In the genomic region with DNA sequence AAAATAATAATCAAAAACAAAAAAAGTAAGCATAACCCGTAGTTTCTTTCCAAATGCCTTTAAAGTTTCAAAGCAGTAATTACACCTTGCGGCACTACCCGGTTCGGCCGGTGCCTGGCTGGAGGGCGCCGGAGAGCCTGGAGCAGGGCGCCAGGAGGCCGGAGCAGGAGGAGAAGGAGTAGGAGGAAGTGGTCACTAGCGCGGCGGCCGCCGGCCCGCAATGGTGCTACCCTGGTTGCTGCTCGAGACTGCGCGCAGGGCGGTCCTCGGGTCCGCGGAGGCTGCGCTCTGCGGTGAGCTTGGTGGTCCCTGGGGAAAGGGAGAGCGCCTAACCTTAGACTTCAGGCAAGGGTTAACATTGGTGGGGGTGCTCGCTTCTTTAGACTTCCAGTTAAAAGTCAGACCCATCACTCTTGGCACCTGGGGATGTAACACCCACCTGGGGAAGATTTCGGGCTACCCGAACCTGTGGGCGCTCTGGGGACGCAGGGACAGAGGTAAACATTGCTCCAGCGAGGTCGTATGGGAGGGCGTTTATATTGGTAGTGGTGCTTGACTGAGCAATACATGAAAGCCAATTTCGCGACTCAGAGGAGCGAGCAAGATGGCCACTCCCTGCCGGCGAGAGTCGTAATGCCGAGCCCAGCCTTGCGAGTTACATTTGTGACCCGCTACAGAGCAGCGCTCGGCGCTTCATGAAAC, we compare ENCODE assay signal across 8 cellular contexts. TPM values are rescaled to one million over a fixed set of nuclear protein-coding genes. Genes with fewer than 3 reads are reported as not detected.
A peak's percentile ranks its signal among the peaks of the same experiment; 100 is the strongest.
DNase-seq lines count a peak whose midpoint lies in the region; ATAC-seq, FAIRE-seq and TF ChIP-seq lines count a peak whose summit lies in the region.

No MANE protein-coding gene starts in this region.

- peak overlapping the region; percentile 65 for H3K4me3 ChIP-seq in SU-DHL-6 (ENCODE audit: insufficient read depth, low read length, poor library complexity, severe bottlenecking)
- peak overlapping the region; percentile 73 for H3K4me3 ChIP-seq in parathyroid adenoma (ENCODE audit: low read depth, low read length)
- H3K4me3 ChIP-seq in upper lobe of left lung, result peak overlapping the region; percentile 73 to 84 (median 78)

- H3K4me2 ChIP-seq in SU-DHL-6 (ENCODE audit: low read depth, low read length, poor library complexity, severe bottlenecking) (peak overlapping the region; percentile 57), parathyroid adenoma (ENCODE audit: low read length) (peak overlapping the region; percentile 70)

- H3K9ac ChIP-seq in SU-DHL-6 (ENCODE audit: low read length) (peak overlapping the region; percentile 60), parathyroid adenoma (peak overlapping the region; percentile 28)

- peak overlapping the region; percentile 96 for H2AFZ ChIP-seq in SU-DHL-6 (ENCODE audit: low read depth, low read length, severe bottlenecking)
- peak overlapping the region; percentile 94 for H2AFZ ChIP-seq in parathyroid adenoma

- intact Hi-C loops in Right ventricle myocardium inferior (cut with DNase I), result no loop called here

- H3K27ac ChIP-seq in SU-DHL-6 (ENCODE audit: low read depth, low read length), result peak overlapping the region; percentile 8; the same call in 1 of the 2 replicates
- peak overlapping the region; percentile 85 for H3K27ac ChIP-seq in parathyroid adenoma
- H3K27ac ChIP-seq in upper lobe of left lung, result peak overlapping the region; percentile 83 to 97 (median 92)

- peak; percentile 91 for FAIRE-seq in GM12891 (lab: Jason Lieb, UNC)

- H3K27me3 ChIP-seq in SU-DHL-6 (ENCODE audit: low read length), result no peaks in the 10 kb centered on the region
- H3K27me3 ChIP-seq in parathyroid adenoma (ENCODE audit: control insufficient read depth, insufficient read depth, low read length), result no peaks in the 10 kb centered on the region
- no peaks in the 10 kb centered on the region for H3K27me3 ChIP-seq in upper lobe of left lung

- H3K9me2 ChIP-seq in SU-DHL-6 (replicated peaks; ENCODE audit: insufficient read depth, low read length), result no peaks in the 10 kb centered on the region

- H3K79me2 ChIP-seq in SU-DHL-6 (ENCODE audit: insufficient read depth, low read length) (no peaks in the 10 kb centered on the region), parathyroid adenoma (no peaks in the 10 kb centered on the region)

- no peaks in the 10 kb centered on the region for H3K9me3 ChIP-seq in SU-DHL-6 (ENCODE audit: insufficient read depth, low read length)
- no peaks in the 10 kb centered on the region for H3K9me3 ChIP-seq in parathyroid adenoma (ENCODE audit: control insufficient read depth, low read length)
- H3K9me3 ChIP-seq in upper lobe of left lung, result no peaks in the 10 kb centered on the region

- WGBS in upper lobe of left lung, 2 donors, result 0 to 1% methylated on average over 41 to 45 of the region's 45 CpGs

- peak; percentile 60 for DNase-seq in GM12891 (ENCODE audit: insufficient read length, low spot score)
- DNase-seq in NCI-H128 (lab: John Stamatoyannopoulos, UW; ENCODE audit: unreplicated experiment), result peak; percentile 26
- peak; percentile 32 for DNase-seq in activated naive CD8-positive, alpha-beta T cell treated with anti-CD3 and anti-CD28 coated beads, Interleukin-2, amount 50 U/mL, for 16 hours (ENCODE audit: low read depth, low spot score)
- DNase-seq in Right ventricle myocardium inferior (ENCODE audit: missing footprints), result peak; percentile 95
- peak; percentile 94 to 96 for DNase-seq in upper lobe of left lung

- peaks cover 26% of the 10 kb centered on the region for H3F3A ChIP-seq in SU-DHL-6 (ENCODE audit: insufficient read depth)

- peak; percentile 98 for ATAC-seq in HG02759 (IDR thresholded peaks at IDR 0.05; ENCODE audit: unreplicated experiment)
- peak; percentile 98 for ATAC-seq in Right ventricle myocardium inferior
- ATAC-seq in upper lobe of left lung (ENCODE audit: low FRiP score in 2 of 2), result peak; percentile 98 to 99

- TF ChIP-seq POLR2A in GM12891 (IDR thresholded peaks at IDR 0.05; ENCODE audit: low read depth, low read length), result peak; percentile 66; the same call in 1 of the 2 replicates
- peak in 3 of 4 donors; percentile 83 to 87 (median 83) for TF ChIP-seq POLR2A in upper lobe of left lung (IDR thresholded peaks at IDR 0.05)

- TF ChIP-seq EP300 in upper lobe of left lung (IDR thresholded peaks at IDR 0.05), result no peak

- H4K20me1 ChIP-seq in SU-DHL-6 (ENCODE audit: low read depth, low read length), result no peaks in the 10 kb centered on the region; the same call in 1 of the 2 replicates

- H3K4me1 ChIP-seq in parathyroid adenoma (peaks cover 8% of the 10 kb centered on the region), upper lobe of left lung (peaks cover 4 to 21% (median 10%) of the 10 kb centered on the region in 4 donors)

- TF ChIP-seq CTCF in SU-DHL-6 (IDR thresholded peaks at IDR 0.05; ENCODE audit: insufficient read depth, low read length, poor library complexity, severe bottlenecking) (peak; percentile 92), parathyroid adenoma (IDR thresholded peaks at IDR 0.05) (peak; percentile 93), upper lobe of left lung (IDR thresholded peaks at IDR 0.05) (peak; percentile 76 to 90 (median 88))

- H3K36me3 ChIP-seq in SU-DHL-6 (ENCODE audit: low read length), result peaks cover 1% of the 10 kb centered on the region; the same call in 1 of the 2 replicates
- H3K36me3 ChIP-seq in parathyroid adenoma (ENCODE audit: control insufficient read depth, insufficient read depth, low read length), result no peaks in the 10 kb centered on the region
- no peaks in the 10 kb centered on the region for H3K36me3 ChIP-seq in upper lobe of left lung

TF ChIP-seq in GM12891, 5 proteins besides CTCF, POLR2A, EP300 and RAD21:
- TF ChIP-seq POLR2AphosphoS5 (IDR thresholded peaks at IDR 0.05; ENCODE audit: low read depth, low read length), result peak; percentile 73
- 0 out of 2 replicates have a peak, but pooled peaks have one; percentile 11 for TF ChIP-seq POU2F2 (IDR thresholded peaks at IDR 0.05; ENCODE audit: low read depth, low read length)
- TF ChIP-seq TAF1 (IDR thresholded peaks at IDR 0.05; ENCODE audit: low read depth, low read length), result no peak; the same call in none of the 2 replicates
- TF ChIP-seq PAX5 (IDR thresholded peaks at IDR 0.05; ENCODE audit: insufficient read depth, low read length, severe bottlenecking), result no peak
- TF ChIP-seq SPI1 (IDR thresholded peaks at IDR 0.05; ENCODE audit: low read depth, low read length), result peak; percentile 65
TF ChIP-seq in GM12891: peak in this region for 3.

RNA-seq across cellular contexts. Expression of gene USP45, which starts 5.8 kb away (rescaled TPM):
- polyA plus RNA-seq in GM12891 (2012; ENCODE audit: low read depth, missing spikeins), result 5.3 TPM
- total RNA-seq in Right ventricle myocardium inferior (9.5 TPM), upper lobe of left lung (10 to 100 TPM in 3 of 6 donors, 1 to 10 TPM in 3; 5.9 to 53.4 (median 11.2) TPM)

RNA-seq across cellular contexts. Expression of gene CCNC, which starts 47.5 kb away (rescaled TPM):
- polyA plus RNA-seq in GM12891 (2012; ENCODE audit: low read depth, missing spikeins), result 50.4 TPM
- total RNA-seq in Right ventricle myocardium inferior (18.7 TPM), upper lobe of left lung (10 to 100 TPM; 22.3 to 73.4 (median 39.9) TPM)

Comparison
In these comparisons a context has a peak if more than half of its experiments do, and no peak if none do; other contexts are left out.
1. Peak in every context shown above with its lines: DNase-seq, ATAC-seq, H3K4me3 ChIP-seq and H3K27ac ChIP-seq.
2. DNase-seq: peak in every context shown above with its lines; median percentile 95 in Right ventricle myocardium inferior; 95 in upper lobe of left lung; 60 in GM12891; 32 in activated naive CD8-positive, alpha-beta T cell treated with anti-CD3 and anti-CD28 coated beads, Interleukin-2, amount 50 U/mL, for 16 hours; 26 in NCI-H128.
3. H3K27ac ChIP-seq: peak in every context shown above with its lines; median percentile 92 in upper lobe of left lung; 85 in parathyroid adenoma; 8 in SU-DHL-6.